ENCODE assay signal across 1 cellular context in the genomic region with DNA sequence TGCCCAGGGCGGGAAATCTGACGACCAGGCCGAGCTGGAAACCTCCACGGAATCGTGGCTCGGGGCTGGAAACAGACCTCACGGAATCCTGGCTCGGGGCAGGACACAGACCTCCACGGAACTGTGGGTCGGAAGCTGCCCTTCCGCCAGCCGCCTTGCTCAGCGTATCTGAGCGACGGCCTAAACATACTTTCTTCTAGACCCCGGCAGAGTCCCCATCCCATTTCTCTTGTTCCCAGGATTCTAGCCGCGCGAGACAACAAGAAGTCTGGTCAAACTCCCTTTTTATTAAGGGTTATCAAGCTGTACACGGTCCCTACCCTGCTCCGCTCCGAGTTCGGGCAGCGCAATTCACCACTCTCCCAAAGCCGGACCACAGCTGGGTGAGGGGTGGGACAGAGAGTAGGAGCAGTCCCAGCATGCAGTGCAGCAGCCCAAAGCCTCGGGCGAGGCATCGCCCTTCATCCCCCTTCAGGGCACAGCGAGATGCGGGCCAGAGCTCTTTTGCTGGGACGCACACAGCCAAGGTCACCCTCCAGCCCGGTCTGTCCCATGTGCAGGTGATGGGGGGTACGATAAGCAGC.
TF ChIP-seq lines count a peak whose summit lies in the region.

No MANE protein-coding gene starts in this region.

TF ChIP-seq in SK-N-SH, 30 proteins besides CTCF, POLR2A, EP300 and RAD21 (continued from another document):
- TF ChIP-seq NRF1 (IDR thresholded peaks at IDR 0.05; ENCODE audit: low read depth, low read length) (no peak), TEAD4 (IDR thresholded peaks at IDR 0.05; ENCODE audit: borderline replicate concordance, insufficient read depth) (no peak), ELF1 (IDR thresholded peaks at IDR 0.05) (no peak), EZH2phosphoT487 (IDR thresholded peaks at IDR 0.05; ENCODE audit: borderline replicate concordance, low read depth) (no peak), FOXM1 (IDR thresholded peaks at IDR 0.05; ENCODE audit: low read depth) (no peak), FOSL2 (IDR thresholded peaks at IDR 0.05; ENCODE audit: borderline replicate concordance, low read depth) (no peak), FOXJ3 (CRISPR knock-in tag; IDR thresholded peaks at IDR 0.05) (no peak)
